In genomic region chr5:178626484-178627258, GRCh38 we compare ENCODE assay signal across 8 cellular contexts. TPM values are rescaled to one million over a fixed set of nuclear protein-coding genes. Genes with fewer than 3 reads are reported as not detected.
DNase-seq lines count a peak whose midpoint lies in the region; ATAC-seq and TF ChIP-seq lines count a peak whose summit lies in the region.

TSS of gene CLK4 (minus strand) at chr5:178627050. CDS start at chr5:178623416, 3,634 bp downstream.

- no peak for TF ChIP-seq CTCF in DOHH2 (IDR thresholded peaks at IDR 0.05; ENCODE audit: low read depth, low read length, poor library complexity, severe bottlenecking)
- TF ChIP-seq CTCF in GM23338 (conservative IDR thresholded peaks at IDR 0.05; ENCODE audit: low read depth in 2 of 2) = no peak
- no peak for TF ChIP-seq CTCF in fibroblast of lung (conservative IDR thresholded peaks at IDR 0.05 in 1 of 2, IDR thresholded peaks at IDR 0.05 in 1 of 2; ENCODE audit: low read depth in 1 of 2, low read length in 2 of 2)

- peaks cover 8% of the 10 kb centered on the region for H3K27me3 Mint-ChIP-seq in GM23338 (ENCODE audit: insufficient read depth, low read depth, poor library complexity)
- no peaks in the 10 kb centered on the region for H3K27me3 Mint-ChIP-seq in naive thymus-derived CD8-positive, alpha-beta T cell
- no peaks in the 10 kb centered on the region for H3K27me3 Mint-ChIP-seq in stimulated activated naive B cell treated with anti-CD40 and anti-IgM and Interleukin-4, amounts not matched to agents 10 μg/mL and 1 μg/mL and 100 μg/mL, for 72 hours

- H3K27ac Mint-ChIP-seq in GM23338 = peak within 1 kb of the TSS; percentile 99
- peak within 1 kb of the TSS; percentile 97 to 100 (median 99) for H3K27ac Mint-ChIP-seq in naive thymus-derived CD8-positive, alpha-beta T cell
- peak within 1 kb of the TSS; percentile 98 for H3K27ac Mint-ChIP-seq in stimulated activated naive B cell treated with anti-CD40 and anti-IgM and Interleukin-4, amounts not matched to agents 10 μg/mL and 1 μg/mL and 100 μg/mL, for 72 hours

- H3K4me2 ChIP-seq in DOHH2 (ENCODE audit: low read length) (peak within 1 kb of the TSS; percentile 98), GM23338 (peak within 1 kb of the TSS; percentile 87), fibroblast of lung (ENCODE audit: extremely low read depth, insufficient read depth, low read length) (peak within 1 kb of the TSS; percentile 90)

- H3K4me3 Mint-ChIP-seq in GM23338 = peak within 1 kb of the TSS; percentile 95
- H3K4me3 Mint-ChIP-seq in naive thymus-derived CD8-positive, alpha-beta T cell = peak within 1 kb of the TSS; percentile 90 to 99 (median 98)
- H3K4me3 Mint-ChIP-seq in stimulated activated naive B cell treated with anti-CD40 and anti-IgM and Interleukin-4, amounts not matched to agents 10 μg/mL and 1 μg/mL and 100 μg/mL, for 72 hours = peak within 1 kb of the TSS; percentile 90 to 96

- H3K9me3 Mint-ChIP-seq in GM23338 = peaks cover 4% of the 10 kb centered on the region; the same call in 2 of the 3 replicates
- H3K9me3 Mint-ChIP-seq in naive thymus-derived CD8-positive, alpha-beta T cell = no peaks in the 10 kb centered on the region
- H3K9me3 Mint-ChIP-seq in stimulated activated naive B cell treated with anti-CD40 and anti-IgM and Interleukin-4, amounts not matched to agents 10 μg/mL and 1 μg/mL and 100 μg/mL, for 72 hours = peaks cover 2 to 4% of the 10 kb centered on the region in 2 donors

- POLR2A ChIA-PET in naive thymus-derived CD8-positive, alpha-beta T cell (lab: Charles Lee) = interaction anchor here (0.5 to 3.1 kb wide), 12 partner anchors 11 to 1193 kb away, joined by 3 to 13 read pairs (median 5); partner anchors contain the start of genes HNRNPH1, ZNF354A, ZNF354B and ZNF354C

- H3K9me2 ChIP-seq in DOHH2 (replicated peaks; ENCODE audit: control insufficient read depth, low read length) = no peaks in the 10 kb centered on the region
- no peaks in the 10 kb centered on the region for H3K9me2 ChIP-seq in GM23338 (ENCODE audit: insufficient read depth)

- H2AFZ ChIP-seq in GM23338 = peak within 1 kb of the TSS; percentile 92
- peak within 1 kb of the TSS; percentile 94 for H2AFZ ChIP-seq in fibroblast of lung (ENCODE audit: low read length)

- peaks cover 4% of the 10 kb centered on the region; the same call in 1 of the 2 replicates for H4K20me1 ChIP-seq in DOHH2 (ENCODE audit: control insufficient read depth, insufficient read depth, low read depth, low read length)
- no peaks in the 10 kb centered on the region; the same call in 1 of the 2 replicates for H4K20me1 ChIP-seq in GM23338 (replicated peaks; ENCODE audit: insufficient read depth)
- no peaks in the 10 kb centered on the region for H4K20me1 ChIP-seq in fibroblast of lung (ENCODE audit: control insufficient read depth, extremely low read depth, insufficient read depth, low read length)

- peak within 1 kb of the TSS; percentile 85 for H3K4me3 ChIP-seq in DOHH2 (ENCODE audit: low read length)
- peak within 1 kb of the TSS; percentile 91 for H3K4me3 ChIP-seq in GM23338
- peak within 1 kb of the TSS; percentile 64 to 94 (median 82) for H3K4me3 ChIP-seq in fibroblast of lung (replicated peaks in 1 of 4; ENCODE audit: control extremely low read depth in 1 of 4, insufficient read depth in 1 of 4, low read depth in 3 of 4, low read length in 4 of 4)

- H3K9ac ChIP-seq in fibroblast of lung (ENCODE audit: insufficient read depth, low read length) = peak within 1 kb of the TSS; percentile 91

- peaks cover 2% of the 10 kb centered on the region; the same call in 1 of the 2 replicates for H3K9me3 ChIP-seq in DOHH2 (ENCODE audit: control insufficient read depth, insufficient read depth, low read length)
- H3K9me3 ChIP-seq in fibroblast of lung (ENCODE audit: control insufficient read depth, insufficient read depth, low read depth, low read length) = no peaks in the 10 kb centered on the region

- H3K27me3 ChIP-seq in DOHH2 (ENCODE audit: control insufficient read depth, low read length) (no peaks in the 10 kb centered on the region), GM23338 (ENCODE audit: insufficient read depth) (peaks cover 2% of the 10 kb centered on the region; the same call in 1 of the 2 replicates), fibroblast of lung (ENCODE audit: control insufficient read depth, insufficient read depth, low read length) (no peaks in the 10 kb centered on the region)

- peaks cover 29% of the 10 kb centered on the region for H3K4me1 Mint-ChIP-seq in GM23338
- H3K4me1 Mint-ChIP-seq in naive thymus-derived CD8-positive, alpha-beta T cell = peaks cover 14 to 50% (median 38%) of the 10 kb centered on the region in 4 donors
- peaks cover 26 to 44% of the 10 kb centered on the region in 2 donors for H3K4me1 Mint-ChIP-seq in stimulated activated naive B cell treated with anti-CD40 and anti-IgM and Interleukin-4, amounts not matched to agents 10 μg/mL and 1 μg/mL and 100 μg/mL, for 72 hours

- DNase-seq in GM23338 (ENCODE audit: low spot score) (peak; percentile 96), Kasumi-1 (lab: John Stamatoyannopoulos, UW) (peak; percentile 91), RPMI8226 (peak; percentile 96), fibroblast of lung (ENCODE audit: low read depth in 2 of 2) (peak; percentile 90 to 95)
- peak; percentile 91 to 97 for DNase-seq in activated T-helper 1 cell treated with anti-CD3 and anti-CD28 coated beads, Interleukin-2, amount 50 U/mL, for 16 hours (ENCODE audit: low read depth in 1 of 2, low spot score in 1 of 2)
- DNase-seq in naive thymus-derived CD8-positive, alpha-beta T cell = peak; percentile 92 to 98 (median 96)
- peak; percentile 96 for DNase-seq in stimulated activated naive B cell treated with anti-CD40 and anti-IgM and Interleukin-4, amounts not matched to agents 10 μg/mL and 1 μg/mL and 100 μg/mL, for 72 hours

- H3K79me2 ChIP-seq in DOHH2 (ENCODE audit: control insufficient read depth, low read length) (peaks cover 52% of the 10 kb centered on the region), GM23338 (replicated peaks; ENCODE audit: insufficient read depth) (peaks cover 44% of the 10 kb centered on the region), fibroblast of lung (ENCODE audit: control insufficient read depth, insufficient read depth, low read length) (peaks cover 50% of the 10 kb centered on the region)

- peaks cover 39% of the 10 kb centered on the region for H3K4me1 ChIP-seq in DOHH2 (ENCODE audit: control insufficient read depth, low read length)
- peaks cover 19% of the 10 kb centered on the region for H3K4me1 ChIP-seq in GM23338 (ENCODE audit: insufficient read depth)
- H3K4me1 ChIP-seq in fibroblast of lung (ENCODE audit: control insufficient read depth, extremely low read depth, insufficient read depth, low read length) = no peaks in the 10 kb centered on the region

- peak; percentile 90 for ATAC-seq in GM23338
- peak; percentile 84 for ATAC-seq in naive thymus-derived CD8-positive, alpha-beta T cell
- ATAC-seq in stimulated activated naive B cell treated with anti-CD40 and anti-IgM and Interleukin-4, amounts not matched to agents 10 μg/mL and 1 μg/mL and 100 μg/mL, for 72 hours (replicated peaks) = peak; percentile 83 to 87

- peaks cover 9% of the 10 kb centered on the region; the same call in 2 of the 3 replicates for H3K36me3 Mint-ChIP-seq in GM23338 (ENCODE audit: low read depth)
- peaks cover 4 to 18% (median 5%) of the 10 kb centered on the region in 3 donors for H3K36me3 Mint-ChIP-seq in naive thymus-derived CD8-positive, alpha-beta T cell
- peaks cover 5 to 18% of the 10 kb centered on the region in 2 donors for H3K36me3 Mint-ChIP-seq in stimulated activated naive B cell treated with anti-CD40 and anti-IgM and Interleukin-4, amounts not matched to agents 10 μg/mL and 1 μg/mL and 100 μg/mL, for 72 hours

- H3F3A ChIP-seq in DOHH2 (ENCODE audit: control insufficient read depth, insufficient read depth) (peaks cover 5% of the 10 kb centered on the region; the same call in 1 of the 2 replicates), GM23338 (replicated peaks; ENCODE audit: low read depth) (no peaks in the 10 kb centered on the region)

- peaks cover 41% of the 10 kb centered on the region for H3K36me3 ChIP-seq in DOHH2 (ENCODE audit: control insufficient read depth, low read length)
- peaks cover 9% of the 10 kb centered on the region; the same call in 1 of the 2 replicates for H3K36me3 ChIP-seq in GM23338 (ENCODE audit: insufficient read depth)
- peaks cover 2% of the 10 kb centered on the region for H3K36me3 ChIP-seq in fibroblast of lung (ENCODE audit: control insufficient read depth, insufficient read depth, low read length)

- H3K27ac ChIP-seq in DOHH2 (ENCODE audit: low read depth, low read length) (peak within 1 kb of the TSS; percentile 51), GM23338 (ENCODE audit: low read depth) (peak within 1 kb of the TSS; percentile 93), fibroblast of lung (ENCODE audit: insufficient read depth, low read length) (peak within 1 kb of the TSS; percentile 80)

TF ChIP-seq in GM23338, 12 proteins besides CTCF, POLR2A, EP300 and RAD21:
- TF ChIP-seq POLR2AphosphoS5 (IDR thresholded peaks at IDR 0.05; ENCODE audit: low read depth) = peak; percentile 82; the same call in 1 of the 2 replicates
- no peak for TF ChIP-seq EZH2phosphoT487 (IDR thresholded peaks at IDR 0.05; ENCODE audit: unreplicated experiment)
- TF ChIP-seq CREB1 (CRISPR knock-in tag; IDR thresholded peaks at IDR 0.05; ENCODE audit: low read depth) = peak; percentile 89

RNA-seq across cellular contexts. Expression of gene CLK4, which starts in this region (rescaled TPM):
- total RNA-seq in GM23338 (2014; rRNA removed; shearing (Covaris generic)) = 9.9 and 15.3 TPM in 2 replicates
- polyA plus RNA-seq in GM23338 (2016; fragmentation: Nextera tagmentation; extraction: Ambion mirVana) = 9.6 and 18.1 TPM in 2 replicates
- 23.4 and 27.9 TPM in 2 replicates for total RNA-seq in fibroblast of lung
- 11.0 and 20.7 TPM in 2 replicates for polyA plus RNA-seq in fibroblast of lung
- polyA plus RNA-seq in fibroblast of lung (2012) = 7.0 and 13.8 TPM in 2 replicates
- 1.7 and 2.7 TPM in 2 replicates for polyA minus RNA-seq in fibroblast of lung (ENCODE audit: low replicate concordance)
- total RNA-seq in naive thymus-derived CD8-positive, alpha-beta T cell = 100 to 1,000 TPM; 105 TPM
- 10 to 100 TPM; 14.5 to 18.7 (median 18.0) TPM for polyA plus RNA-seq in naive thymus-derived CD8-positive, alpha-beta T cell

Comparison
In these comparisons a context has a peak if more than half of its experiments do, and no peak if none do; other contexts are left out.
1. Peak in every context shown above with its lines: DNase-seq, ATAC-seq, H3K4me3 ChIP-seq and H3K27ac ChIP-seq.